Comparison of ENCODE assay signal across 14 cellular contexts in the genomic region with DNA sequence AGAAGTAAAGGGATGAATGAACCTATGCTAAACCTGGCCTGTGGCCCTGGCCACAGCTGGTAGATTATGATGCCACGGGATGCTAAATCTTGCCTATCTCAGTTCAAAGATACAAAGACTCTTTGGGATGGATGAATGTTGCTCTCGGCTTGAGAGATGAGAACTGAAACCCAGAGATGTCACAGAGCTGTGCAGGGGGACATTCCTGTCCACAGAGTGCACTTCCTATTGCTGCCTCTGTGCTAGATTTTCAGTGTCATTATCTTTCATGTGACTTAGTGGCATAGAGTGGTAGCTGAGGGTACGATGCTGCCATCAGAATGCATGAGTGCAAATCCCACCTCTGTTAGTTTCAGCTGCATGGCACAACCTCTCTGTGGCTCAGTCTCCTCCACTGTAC. TPM values are rescaled to one million over a fixed set of nuclear protein-coding genes. Genes with fewer than 3 reads are reported as not detected.
DNase-seq lines count a peak whose midpoint lies in the region; ATAC-seq and TF ChIP-seq lines count a peak whose summit lies in the region.
"Had no signal": no experiment of that assay in that cellular context is flagged by ENCODE, and none has a peak within 500 bp of the region (broad histone marks: within the 10 kb centered on the region; RNA-seq: fewer than 3 reads in every experiment).

No MANE protein-coding gene starts in this region.

- H3K27ac Mint-ChIP-seq in CD4-positive, alpha-beta T cell = no peak overlapping the region

- H3K27ac ChIP-seq in ovary (no peak overlapping the region), prostate gland (no peak overlapping the region)
- no peak overlapping the region for H3K27ac ChIP-seq in CD4-positive, alpha-beta T cell (ENCODE audit: low read depth, low read length)

- ATAC-seq in HG02870 (IDR thresholded peaks at IDR 0.05; ENCODE audit: unreplicated experiment) = peak; percentile 79
- ATAC-seq in CD4-positive, alpha-beta T cell (ENCODE audit: poor library complexity) = no peak

- H3K4me1 ChIP-seq in ovary (ENCODE audit: insufficient read depth) = peaks cover 6% of the 10 kb centered on the region
- H3K4me1 ChIP-seq in prostate gland (replicated peaks) = no peaks in the 10 kb centered on the region
- H3K4me1 ChIP-seq: breast epithelium had no signal

- POLR2A ChIA-PET in GM10248 (lab: Yijun Ruan, JAX) = no interaction called here
- POLR2A ChIA-PET in CD4-positive, alpha-beta T cell (lab: Charles Lee) = interaction anchor here (0.9 kb wide), 1 partner anchor 53 kb away, joined by 3 read pairs; a partner anchor contains a TSS

- intact Hi-C loops in ovary (cut with DNase I) (no loop called here), prostate gland (cut with DNase I) (no loop called here)
- intact Hi-C loops in CD4-positive, alpha-beta T cell (cut with DNase I, micrococcal nuclease) = no loop called here

- no peaks in the 10 kb centered on the region for H3K36me3 Mint-ChIP-seq in CD4-positive, alpha-beta T cell (ENCODE audit: low read depth)

- DNase-seq in GM10248 (ENCODE audit: extremely low spot score) (peak; percentile 75), GM19240 (ENCODE audit: insufficient read length, low spot score) (peak; percentile 67), NAMALWA (ENCODE audit: low spot score) (peak; percentile 48), ovary (no peak), mesenteric fat pad (ENCODE audit: low spot score) (no peak), prostate gland (ENCODE audit: low spot score) (no peak)
- no peak for DNase-seq in CD4-positive, alpha-beta T cell
- DNase-seq: activated CD8-positive, alpha-beta memory T cell treated with anti-CD3 and anti-CD28 coated beads, Interleukin-2, amount 50 U/mL, for 48 hours; stimulated activated CD4-positive, alpha-beta T cell treated with anti-CD3 and anti-CD28 coated beads, Interleukin-12 subunit alpha, Interleukin-12 subunit beta, amount 100 ng/mL, for 4 hours had no signal

- H3K27me3 Mint-ChIP-seq in CD4-positive, alpha-beta T cell = peaks cover 86% of the 10 kb centered on the region

- H3K9me3 Mint-ChIP-seq in CD4-positive, alpha-beta T cell = no peaks in the 10 kb centered on the region

- no peak overlapping the region for H3K4me3 Mint-ChIP-seq in CD4-positive, alpha-beta T cell

- H3K9me3 ChIP-seq in ovary = no peaks in the 10 kb centered on the region
- H3K9me3 ChIP-seq in CD4-positive, alpha-beta T cell (ENCODE audit: control insufficient read depth, low read length) = no peaks in the 10 kb centered on the region
- no peaks in the 10 kb centered on the region for H3K9me3 ChIP-seq in prostate gland
- H3K9me3 ChIP-seq: breast epithelium, thoracic aorta had no signal

- TF ChIP-seq POLR2A in ovary (IDR thresholded peaks at IDR 0.05) = no peak
- TF ChIP-seq POLR2A in prostate gland (IDR thresholded peaks at IDR 0.05) = no peak

- CTCF ChIA-PET in GM10248 (lab: Yijun Ruan, JAX) = interaction anchor here (0.7 to 1.2 kb wide), 5 partner anchors 9 to 73 kb away, joined by 3 to 4 read pairs (median 3); no protein-coding TSS in a partner anchor
- CTCF ChIA-PET in CD4-positive, alpha-beta T cell (lab: Charles Lee) = interaction anchor here (1.0 kb wide), 1 partner anchor 13 kb away, joined by 4 read pairs; no protein-coding TSS in a partner anchor

- H3K4me3 ChIP-seq in ovary (no peak overlapping the region), prostate gland (no peak overlapping the region)
- H3K4me3 ChIP-seq: breast epithelium, thoracic aorta had no signal

- peaks cover 35% of the 10 kb centered on the region for H3K4me1 Mint-ChIP-seq in CD4-positive, alpha-beta T cell (ENCODE audit: low read depth)

- TF ChIP-seq EP300 in ovary (IDR thresholded peaks at IDR 0.05) = no peak

- no peak for TF ChIP-seq CTCF in GM10248 (IDR thresholded peaks at IDR 0.05; ENCODE audit: control extremely low read depth, extremely low read depth, low read depth, missing control alignments)
- no peak for TF ChIP-seq CTCF in ovary (IDR thresholded peaks at IDR 0.05)
- TF ChIP-seq CTCF in CD4-positive, alpha-beta T cell (IDR thresholded peaks at IDR 0.05) = no peak
- no peak for TF ChIP-seq CTCF in prostate gland (IDR thresholded peaks at IDR 0.05)

- H3K27me3 ChIP-seq in ovary (no peaks in the 10 kb centered on the region), prostate gland (replicated peaks; ENCODE audit: insufficient read depth) (no peaks in the 10 kb centered on the region)
- peaks cover 52% of the 10 kb centered on the region for H3K27me3 ChIP-seq in CD4-positive, alpha-beta T cell (ENCODE audit: control insufficient read depth, insufficient read depth, low read length)
- H3K27me3 ChIP-seq: breast epithelium had no signal

- WGBS in ovary, 3 donors = 71 to 89% (median 76%) methylated on average over 3 of the region's 3 CpGs
- WGBS in prostate gland = 88% methylated on average over 3 of the region's 3 CpGs

- H3K36me3 ChIP-seq in ovary = no peaks in the 10 kb centered on the region
- H3K36me3 ChIP-seq in prostate gland = no peaks in the 10 kb centered on the region
- H3K36me3 ChIP-seq: breast epithelium, thoracic aorta had no signal

RNA-seq across cellular contexts. Expression of a gene that starts 2.3 kb away (rescaled TPM):
- total RNA-seq in ovary (10 to 100 TPM in 2 of 7 donors, 1 to 10 TPM in 4, under 1 TPM in 1; 0.66 to 23.2 (median 7.4) TPM), mesenteric fat pad (367 TPM), prostate gland (10 to 100 TPM; 14.8 to 37.4 TPM)
- polyA plus RNA-seq in ovary = 1 to 10 TPM; 1.4 to 7.9 TPM
- total RNA-seq in CD4-positive, alpha-beta T cell = not detected

RNA-seq across cellular contexts. Expression of a gene that starts 4.6 kb away (rescaled TPM):
- 100 to 1,000 TPM in 3 of 7 donors, 10 to 100 TPM in 4; 16.1 to 867 (median 65.3) TPM for total RNA-seq in ovary
- 10 to 100 TPM; 65.1 to 93.4 TPM for polyA plus RNA-seq in ovary
- total RNA-seq in mesenteric fat pad = 410 TPM
- 1 to 10 TPM; 2.5 to 2.9 TPM for total RNA-seq in CD4-positive, alpha-beta T cell
- 100 to 1,000 TPM; 110 to 339 TPM for total RNA-seq in prostate gland

RNA-seq across cellular contexts. Expression of a gene that starts 8.3 kb away (rescaled TPM):
- total RNA-seq in ovary = 10 to 100 TPM in 2 of 7 donors, 1 to 10 TPM in 4, not detected in 1; 1.3 to 61.0 (median 7.4) TPM
- 10 to 100 TPM in 1 of 2 donors, 1 to 10 TPM in 1; 1.3 to 13.8 TPM for polyA plus RNA-seq in ovary
- total RNA-seq in mesenteric fat pad = 769 TPM
- not detected for total RNA-seq in CD4-positive, alpha-beta T cell
- total RNA-seq in prostate gland = 1 to 10 TPM in 1 of 2 donors, not detected in 1; 6.9 TPM

RNA-seq across cellular contexts. Expression of a gene that starts 21.6 kb away (rescaled TPM):
- total RNA-seq in ovary = not detected
- not detected for polyA plus RNA-seq in ovary
- total RNA-seq in mesenteric fat pad = not detected
- total RNA-seq in CD4-positive, alpha-beta T cell = not detected
- total RNA-seq in prostate gland = not detected
- total RNA-seq: breast epithelium, LHCN-M2, thoracic aorta had no signal
- polyA plus RNA-seq: AG04450 had no signal

RNA-seq across cellular contexts. Expression of a gene that starts 21.8 kb away (rescaled TPM):
- 100 to 1,000 TPM in 5 of 7 donors, 10 to 100 TPM in 2; 88.0 to 679 (median 136) TPM for total RNA-seq in ovary
- 100 to 1,000 TPM in 1 of 2 donors, 10 to 100 TPM in 1; 16.1 to 250 TPM for polyA plus RNA-seq in ovary
- 2,392 TPM for total RNA-seq in mesenteric fat pad
- total RNA-seq in CD4-positive, alpha-beta T cell = 10 to 100 TPM; 47.1 to 50.8 TPM
- 100 to 1,000 TPM; 134 to 214 TPM for total RNA-seq in prostate gland

Comparison
In these comparisons a context has a peak if more than half of its experiments do, and no peak if none do; other contexts are left out.
1. DNase-seq: peak in GM10248 (single experiment), GM19240 (single experiment) and NAMALWA (single experiment); none in ovary (0 of 5), mesenteric fat pad (single experiment), CD4-positive, alpha-beta T cell (0 of 10) and prostate gland (single experiment).
2. RNA of a gene that starts 4.6 kb away (total RNA-seq): 410 TPM in mesenteric fat pad (single experiment), 110 to 339 TPM in prostate gland and 16.1 to 867 TPM in ovary; 2.5 to 2.9 TPM in CD4-positive, alpha-beta T cell; every median in the first group is over 4 times any median in the second.
3. RNA of a gene that starts 8.3 kb away (total RNA-seq): 769 TPM in mesenteric fat pad (single experiment); 6.9 TPM in prostate gland, 1.3 to 61.0 TPM in ovary and not detected in CD4-positive, alpha-beta T cell; every median in the first group is over 10 times any median in the second.